ENCODE assay signal across 22 cellular contexts in genomic region chr15:65964792-65965433, GRCh38.
"Had no signal": no experiment of that assay in that cellular context is flagged by ENCODE, and none has a peak within 500 bp of the region (broad histone marks: within the 10 kb centered on the region; RNA-seq: fewer than 3 reads in every experiment).

No MANE protein-coding gene starts in this region.

- H3K4me1 ChIP-seq: lower lobe of right lung, neural progenitor cell, psoas muscle, sigmoid colon, tibial nerve had no signal

- H3K27me3 ChIP-seq: neural progenitor cell, upper lobe of left lung had no signal

- H3K9me3 Mint-ChIP-seq: effector memory CD8-positive, alpha-beta T cell; mesothelial cell of epicardium; naive B cell; nephron; neural progenitor cell; stimulated activated memory B cell treated with anti-CD40 and anti-IgM and Interleukin-4, amounts not matched to agents 10 μg/mL and 1 μg/mL and 100 μg/mL, for 72 hours; stimulated activated naive CD8-positive, alpha-beta T cell treated with anti-CD3 and anti-CD28 coated beads, Interleukin-15, Interleukin-2, amounts not matched to agents 100 ng/mL and 50 ng/mL, for 24 hours had no signal

- ATAC-seq: effector memory CD8-positive, alpha-beta T cell; left ventricle myocardium superior; mucosa of descending colon; psoas muscle; stimulated activated memory B cell treated with anti-CD40 and anti-IgM and Interleukin-4, amounts not matched to agents 10 μg/mL and 1 μg/mL and 100 μg/mL, for 72 hours had no signal

- H3K36me3 ChIP-seq: lower lobe of right lung, neural progenitor cell, sigmoid colon, thoracic aorta, tibial nerve, upper lobe of left lung had no signal

- H3K36me3 Mint-ChIP-seq: mesothelial cell of epicardium; naive B cell; neural progenitor cell; stimulated activated memory B cell treated with anti-CD40 and anti-IgM and Interleukin-4, amounts not matched to agents 10 μg/mL and 1 μg/mL and 100 μg/mL, for 72 hours had no signal

- H2AFZ ChIP-seq: neural progenitor cell had no signal

- H3K9ac ChIP-seq: neural progenitor cell had no signal

- H3K27ac Mint-ChIP-seq: effector memory CD8-positive, alpha-beta T cell; mesothelial cell of epicardium; nephron; neural progenitor cell; stimulated activated memory B cell treated with anti-CD40 and anti-IgM and Interleukin-4, amounts not matched to agents 10 μg/mL and 1 μg/mL and 100 μg/mL, for 72 hours; stimulated activated naive CD8-positive, alpha-beta T cell treated with anti-CD3 and anti-CD28 coated beads, Interleukin-15, Interleukin-2, amounts not matched to agents 100 ng/mL and 50 ng/mL, for 24 hours had no signal

- H3K4me3 Mint-ChIP-seq: effector memory CD8-positive, alpha-beta T cell; mesothelial cell of epicardium; nephron; neural progenitor cell; stimulated activated memory B cell treated with anti-CD40 and anti-IgM and Interleukin-4, amounts not matched to agents 10 μg/mL and 1 μg/mL and 100 μg/mL, for 72 hours; stimulated activated naive CD8-positive, alpha-beta T cell treated with anti-CD3 and anti-CD28 coated beads, Interleukin-15, Interleukin-2, amounts not matched to agents 100 ng/mL and 50 ng/mL, for 24 hours had no signal

- H3K4me3 ChIP-seq: lower lobe of right lung, mucosa of descending colon, neural progenitor cell, psoas muscle, sigmoid colon, thoracic aorta, tibial nerve, upper lobe of left lung had no signal

- H3K4me2 ChIP-seq: neural progenitor cell had no signal

- H3K27ac ChIP-seq: lower lobe of right lung, neural progenitor cell, psoas muscle, sigmoid colon, thoracic aorta, tibial nerve, upper lobe of left lung had no signal

- DNase-seq: cortex of kidney; effector memory CD8-positive, alpha-beta T cell; erythroblast; head of caudate nucleus; left ventricle myocardium superior; lower lobe of right lung; mucosa of descending colon; naive B cell; nucleus accumbens; psoas muscle; right cardiac atrium; sigmoid colon; stimulated activated CD4-positive, alpha-beta T cell treated with anti-CD3 and anti-CD28 coated beads, Interleukin-2, amount 100 ng/mL, for 24 hours; stimulated activated CD4-positive, alpha-beta T cell treated with anti-CD3 and anti-CD28 coated beads, Interleukin-4, amount 100 ng/mL, for 24 hours had no signal

- H3K4me1 Mint-ChIP-seq: naive B cell; nephron; neural progenitor cell; stimulated activated memory B cell treated with anti-CD40 and anti-IgM and Interleukin-4, amounts not matched to agents 10 μg/mL and 1 μg/mL and 100 μg/mL, for 72 hours had no signal

- H3K9me3 ChIP-seq: lower lobe of right lung, mucosa of descending colon, psoas muscle, sigmoid colon, thoracic aorta, tibial nerve, upper lobe of left lung had no signal
